ENCODE assay signal across 20 cellular contexts in genomic region chr14:49551569-49551968, GRCh38.
"Had no signal": no experiment of that assay in that cellular context is flagged by ENCODE, and none has a peak within 500 bp of the region (broad histone marks: within the 10 kb centered on the region; RNA-seq: fewer than 3 reads in every experiment).

No MANE protein-coding gene starts in this region.

- H3K9ac ChIP-seq: KMS-11, SK-N-SH had no signal

- H3K4me2 ChIP-seq: KMS-11, SK-N-SH had no signal

- H3K27ac ChIP-seq: KMS-11, Peyer's patch, SJSA1 had no signal

- H3K4me1 ChIP-seq: Peyer's patch, SJSA1 had no signal

- H3K4me3 ChIP-seq: Peyer's patch, SJSA1 had no signal

- H3K36me3 ChIP-seq: Peyer's patch, SJSA1 had no signal

- H3K27me3 ChIP-seq: Peyer's patch, SJSA1 had no signal

- H3K9me3 ChIP-seq: Peyer's patch, SJSA1, SK-N-SH had no signal

- DNase-seq: KBM-7, MM.1S, MV-4-11, NCI-H1092, NCI-H1105, NCI-H1417 treated with DMSO at 0.1 percent for 48 hours, NCI-H1436 treated with DMSO at 0.1 percent for 48 hours, NCI-H187 treated with DMSO at 0.1 percent for 48 hours, NCI-H2029, NCI-H2171 treated with DMSO at 0.1 percent for 48 hours, NCI-H446, NCI-H524 treated with DMSO at 0.1 percent for 48 hours, NCI-H526 treated with DMSO at 0.1 percent for 48 hours, NCI-H774, Peyer's patch, Right ventricle myocardium superior, RPMI8226 had no signal
